In the genomic region with DNA sequence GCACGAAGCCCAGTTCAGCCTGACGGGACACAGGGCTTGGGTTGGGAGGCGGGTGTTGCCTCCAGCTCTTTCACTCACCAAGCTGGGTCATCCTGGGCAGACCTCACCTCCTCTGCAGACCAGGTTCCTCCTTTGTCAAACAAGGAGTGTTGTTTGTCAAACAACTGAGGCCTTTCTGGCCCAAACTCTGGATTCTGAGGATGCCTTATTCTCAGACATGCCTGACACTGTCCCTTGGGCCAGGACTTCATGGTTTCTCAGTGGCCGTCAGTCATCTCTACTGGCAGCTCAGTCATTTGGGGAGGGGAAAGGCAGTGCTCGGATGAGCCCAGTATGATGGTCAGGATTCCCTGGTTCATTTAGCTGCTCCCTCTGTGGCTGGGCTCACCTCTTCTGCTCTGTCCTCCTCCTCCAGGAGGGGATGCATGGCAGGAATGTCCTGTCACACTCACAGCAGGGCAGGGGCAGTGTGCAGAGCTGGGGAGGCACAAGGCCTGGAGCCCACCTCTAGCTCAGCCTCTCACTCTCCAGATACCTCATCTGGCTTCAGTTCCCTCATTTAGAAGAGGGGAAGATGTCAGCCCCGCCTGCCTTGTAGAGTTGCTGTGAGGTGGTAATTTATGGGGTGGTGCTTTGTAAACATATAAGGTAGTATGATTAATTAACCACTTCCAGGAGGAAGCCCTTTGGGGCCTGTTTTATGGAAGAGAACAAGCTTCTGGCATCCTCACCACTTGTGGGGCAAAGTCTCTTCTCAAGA, we compare ENCODE assay signal across 9 cellular contexts. TPM values are rescaled to one million over a fixed set of nuclear protein-coding genes. Genes with fewer than 3 reads are reported as not detected.
DNase-seq lines count a peak whose midpoint lies in the region; ATAC-seq and TF ChIP-seq lines count a peak whose summit lies in the region.
"Had no signal": no experiment of that assay in that cellular context is flagged by ENCODE, and none has a peak within 500 bp of the region (broad histone marks: within the 10 kb centered on the region; RNA-seq: fewer than 3 reads in every experiment).

No MANE protein-coding gene starts in this region.

- H3K27ac Mint-ChIP-seq in activated naive CD4-positive, alpha-beta T cell treated with anti-CD3 and anti-CD28 coated beads, Interleukin-2, amount 50 U/mL, for 24 hours, result peak overlapping the region; percentile 79
- peak overlapping the region; percentile 95 for H3K27ac Mint-ChIP-seq in WTC11

- TF ChIP-seq CTCF in WTC11 (IDR thresholded peaks at IDR 0.05), result no peak
- TF ChIP-seq CTCF in upper lobe of right lung (IDR thresholded peaks at IDR 0.05), result no peak

- peak overlapping the region; percentile 17 for H3K27ac ChIP-seq in upper lobe of right lung

- CTCF ChIA-PET in WTC11 (lab: Charles Lee), result interaction anchor here (1.7 to 4.8 kb wide), 2 partner anchors 15 to 135 kb away, joined by 5 to 33 read pairs; no protein-coding TSS in a partner anchor

- no peaks in the 10 kb centered on the region for H3K9me3 Mint-ChIP-seq in activated naive CD4-positive, alpha-beta T cell treated with anti-CD3 and anti-CD28 coated beads, Interleukin-2, amount 50 U/mL, for 24 hours
- H3K9me3 Mint-ChIP-seq in WTC11, result no peaks in the 10 kb centered on the region

- peaks cover 16% of the 10 kb centered on the region for H3K36me3 Mint-ChIP-seq in activated naive CD4-positive, alpha-beta T cell treated with anti-CD3 and anti-CD28 coated beads, Interleukin-2, amount 50 U/mL, for 24 hours
- peaks cover 88% of the 10 kb centered on the region for H3K36me3 Mint-ChIP-seq in WTC11

- H3K4me3 ChIP-seq in upper lobe of right lung, result no peak overlapping the region

- intact Hi-C loops in left colon (cut with DNase I, micrococcal nuclease) (no loop called here), upper lobe of right lung (cut with DNase I) (no loop called here)

- H3K27me3 Mint-ChIP-seq in activated naive CD4-positive, alpha-beta T cell treated with anti-CD3 and anti-CD28 coated beads, Interleukin-2, amount 50 U/mL, for 24 hours, result no peaks in the 10 kb centered on the region
- no peaks in the 10 kb centered on the region for H3K27me3 Mint-ChIP-seq in WTC11 (ENCODE audit: low read depth)

- H3K4me1 Mint-ChIP-seq in activated naive CD4-positive, alpha-beta T cell treated with anti-CD3 and anti-CD28 coated beads, Interleukin-2, amount 50 U/mL, for 24 hours, result peaks cover 96% of the 10 kb centered on the region
- peaks cover 90% of the 10 kb centered on the region for H3K4me1 Mint-ChIP-seq in WTC11

- no peaks in the 10 kb centered on the region for H3K9me3 ChIP-seq in upper lobe of right lung

- POLR2A ChIA-PET in WTC11 (lab: Charles Lee), result interaction anchor here (0.8 to 1.8 kb wide), 2 partner anchors 14 to 15 kb away, joined by 3 to 4 read pairs; no protein-coding TSS in a partner anchor

- DNase-seq in activated naive CD4-positive, alpha-beta T cell treated with Interleukin-2 at 50 U/mL for 16 hours, result no peak
- DNase-seq in WTC11 (ENCODE audit: low spot score) (no peak), left colon (peak; percentile 36 to 52), upper lobe of right lung (peak; percentile 52), middle frontal gyrus (ENCODE audit: extremely low spot score, low spot score) (no peak)
- DNase-seq: C1 segment of cervical spinal cord had no signal

- no peaks in the 10 kb centered on the region for H3K36me3 ChIP-seq in upper lobe of right lung

- ATAC-seq in WTC11 (no peak), left colon (peak; percentile 45), upper lobe of right lung (no peak), GM21786 (IDR thresholded peaks at IDR 0.05; ENCODE audit: unreplicated experiment) (no peak), GM19351 (IDR thresholded peaks at IDR 0.05; ENCODE audit: unreplicated experiment) (no peak)

- H3K4me3 Mint-ChIP-seq in activated naive CD4-positive, alpha-beta T cell treated with anti-CD3 and anti-CD28 coated beads, Interleukin-2, amount 50 U/mL, for 24 hours, result peak overlapping the region; percentile 3
- H3K4me3 Mint-ChIP-seq in WTC11, result no peak overlapping the region

- no peaks in the 10 kb centered on the region for H3K27me3 ChIP-seq in upper lobe of right lung

- H3K4me1 ChIP-seq in upper lobe of right lung, result peaks cover 77% of the 10 kb centered on the region

TF ChIP-seq in WTC11, 78 proteins besides CTCF, POLR2A, EP300 and RAD21 (continues in another document):
- TF ChIP-seq ZNF416 (CRISPR knock-in tag; IDR thresholded peaks at IDR 0.05) (no peak), CBFB (CRISPR knock-in tag; IDR thresholded peaks at IDR 0.05; ENCODE audit: low read depth) (no peak), MYBL2 (CRISPR knock-in tag; IDR thresholded peaks at IDR 0.05) (no peak), HMGA2 (CRISPR knock-in tag; IDR thresholded peaks at IDR 0.05) (no peak), ZNF317 (CRISPR knock-in tag; IDR thresholded peaks at IDR 0.05; ENCODE audit: borderline replicate concordance, low read depth) (no peak), PREB (CRISPR knock-in tag; IDR thresholded peaks at IDR 0.05; ENCODE audit: borderline replicate concordance) (no peak), SMAD3 (CRISPR knock-in tag; IDR thresholded peaks at IDR 0.05; ENCODE audit: borderline replicate concordance) (no peak), TEAD1 (CRISPR knock-in tag; IDR thresholded peaks at IDR 0.05) (no peak), USF2 (CRISPR knock-in tag; IDR thresholded peaks at IDR 0.05) (no peak), TP53 (CRISPR knock-in tag; IDR thresholded peaks at IDR 0.05) (no peak), ESRRA (CRISPR knock-in tag; IDR thresholded peaks at IDR 0.05; ENCODE audit: borderline replicate concordance) (no peak)
- TF ChIP-seq, protein P1, sequence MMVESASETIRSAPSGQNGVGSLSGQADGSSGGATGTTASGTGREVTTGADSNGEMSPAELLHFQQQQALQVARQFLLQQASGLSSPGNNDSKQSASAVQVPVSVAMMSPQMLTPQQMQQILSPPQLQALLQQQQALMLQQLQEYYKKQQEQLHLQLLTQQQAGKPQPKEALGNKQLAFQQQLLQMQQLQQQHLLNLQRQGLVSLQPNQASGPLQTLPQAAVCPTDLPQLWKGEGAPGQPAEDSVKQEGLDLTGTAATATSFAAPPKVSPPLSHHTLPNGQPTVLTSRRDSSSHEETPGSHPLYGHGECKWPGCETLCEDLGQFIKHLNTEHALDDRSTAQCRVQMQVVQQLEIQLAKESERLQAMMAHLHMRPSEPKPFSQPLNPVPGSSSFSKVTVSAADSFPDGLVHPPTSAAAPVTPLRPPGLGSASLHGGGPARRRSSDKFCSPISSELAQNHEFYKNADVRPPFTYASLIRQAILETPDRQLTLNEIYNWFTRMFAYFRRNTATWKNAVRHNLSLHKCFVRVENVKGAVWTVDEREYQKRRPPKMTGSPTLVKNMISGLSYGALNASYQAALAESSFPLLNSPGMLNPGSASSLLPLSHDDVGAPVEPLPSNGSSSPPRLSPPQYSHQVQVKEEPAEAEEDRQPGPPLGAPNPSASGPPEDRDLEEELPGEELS (CRISPR knock-in tag; IDR thresholded peaks at IDR 0.05), result no peak
- TF ChIP-seq, protein P2, sequence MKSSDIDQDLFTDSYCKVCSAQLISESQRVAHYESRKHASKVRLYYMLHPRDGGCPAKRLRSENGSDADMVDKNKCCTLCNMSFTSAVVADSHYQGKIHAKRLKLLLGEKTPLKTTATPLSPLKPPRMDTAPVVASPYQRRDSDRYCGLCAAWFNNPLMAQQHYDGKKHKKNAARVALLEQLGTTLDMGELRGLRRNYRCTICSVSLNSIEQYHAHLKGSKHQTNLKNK (CRISPR knock-in tag; IDR thresholded peaks at IDR 0.05), result no peak
- TF ChIP-seq, protein P3, sequence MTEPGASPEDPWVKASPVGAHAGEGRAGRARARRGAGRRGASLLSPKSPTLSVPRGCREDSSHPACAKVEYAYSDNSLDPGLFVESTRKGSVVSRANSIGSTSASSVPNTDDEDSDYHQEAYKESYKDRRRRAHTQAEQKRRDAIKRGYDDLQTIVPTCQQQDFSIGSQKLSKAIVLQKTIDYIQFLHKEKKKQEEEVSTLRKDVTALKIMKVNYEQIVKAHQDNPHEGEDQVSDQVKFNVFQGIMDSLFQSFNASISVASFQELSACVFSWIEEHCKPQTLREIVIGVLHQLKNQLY (CRISPR knock-in tag; IDR thresholded peaks at IDR 0.05), result no peak

RNA-seq across cellular contexts. Expression of gene SLC2A1, which starts 20.7 kb away (rescaled TPM):
- total RNA-seq in WTC11 (2021), result 215 to 415 TPM (median 396 TPM) in 3 replicates
- 10 to 100 TPM; 59.0 to 82.7 TPM for total RNA-seq in left colon
- total RNA-seq in upper lobe of right lung, result 12.9 TPM

Comparison
In these comparisons a context has a peak if more than half of its experiments do, and no peak if none do; other contexts are left out.
1. DNase-seq: peak in left colon (2 of 2) and upper lobe of right lung (single experiment); none in activated naive CD4-positive, alpha-beta T cell treated with Interleukin-2 at 50 U/mL for 16 hours (single experiment), WTC11 (single experiment) and middle frontal gyrus (single experiment).